ENCODE assay signal across 2 cellular contexts in genomic region chr1:25193151-25193742, GRCh38.
TF ChIP-seq lines count a peak whose summit lies in the region.

No MANE protein-coding gene starts in this region.

TF ChIP-seq in GM23338, 12 proteins besides CTCF, POLR2A, EP300 and RAD21 (continued from another document):
- no peak for TF ChIP-seq REST (IDR thresholded peaks at IDR 0.05; ENCODE audit: unreplicated experiment)
- TF ChIP-seq EZH2phosphoT487 (IDR thresholded peaks at IDR 0.05; ENCODE audit: unreplicated experiment): no peak

TF ChIP-seq in WTC11, 78 proteins besides CTCF, POLR2A, EP300 and RAD21:
- no peak for TF ChIP-seq ZNF532 (CRISPR knock-in tag; IDR thresholded peaks at IDR 0.05; ENCODE audit: borderline replicate concordance)
- no peak for TF ChIP-seq OVOL2 (CRISPR knock-in tag; IDR thresholded peaks at IDR 0.05; ENCODE audit: borderline replicate concordance)
- no peak for TF ChIP-seq STAT6 (CRISPR knock-in tag; conservative IDR thresholded peaks at IDR 0.05; ENCODE audit: low read depth)
- no peak for TF ChIP-seq CBFB (CRISPR knock-in tag; IDR thresholded peaks at IDR 0.05; ENCODE audit: low read depth)
- no peak for TF ChIP-seq RORB (CRISPR knock-in tag; IDR thresholded peaks at IDR 0.05)
- TF ChIP-seq NFE2L1 (CRISPR knock-in tag; IDR thresholded peaks at IDR 0.05): no peak
- no peak for TF ChIP-seq ZNF263 (CRISPR knock-in tag; IDR thresholded peaks at IDR 0.05; ENCODE audit: low read depth)
- no peak for TF ChIP-seq ATF6 (CRISPR knock-in tag; IDR thresholded peaks at IDR 0.05)
- TF ChIP-seq ZNF425 (CRISPR knock-in tag; conservative IDR thresholded peaks at IDR 0.05): no peak
- TF ChIP-seq NR3C1 (CRISPR knock-in tag; conservative IDR thresholded peaks at IDR 0.05; ENCODE audit: low read depth): no peak
- TF ChIP-seq MLX (CRISPR knock-in tag; IDR thresholded peaks at IDR 0.05): no peak
- no peak for TF ChIP-seq NFATC4 (CRISPR knock-in tag; IDR thresholded peaks at IDR 0.05)
- no peak for TF ChIP-seq ERG (CRISPR knock-in tag; IDR thresholded peaks at IDR 0.05)
- TF ChIP-seq ZMAT4 (CRISPR knock-in tag; IDR thresholded peaks at IDR 0.05): no peak
- TF ChIP-seq HMGXB4 (CRISPR knock-in tag; IDR thresholded peaks at IDR 0.05): no peak
- TF ChIP-seq ETV6 (CRISPR knock-in tag; IDR thresholded peaks at IDR 0.05): no peak
